ENCODE assay signal across 1 cellular context in the genomic region with DNA sequence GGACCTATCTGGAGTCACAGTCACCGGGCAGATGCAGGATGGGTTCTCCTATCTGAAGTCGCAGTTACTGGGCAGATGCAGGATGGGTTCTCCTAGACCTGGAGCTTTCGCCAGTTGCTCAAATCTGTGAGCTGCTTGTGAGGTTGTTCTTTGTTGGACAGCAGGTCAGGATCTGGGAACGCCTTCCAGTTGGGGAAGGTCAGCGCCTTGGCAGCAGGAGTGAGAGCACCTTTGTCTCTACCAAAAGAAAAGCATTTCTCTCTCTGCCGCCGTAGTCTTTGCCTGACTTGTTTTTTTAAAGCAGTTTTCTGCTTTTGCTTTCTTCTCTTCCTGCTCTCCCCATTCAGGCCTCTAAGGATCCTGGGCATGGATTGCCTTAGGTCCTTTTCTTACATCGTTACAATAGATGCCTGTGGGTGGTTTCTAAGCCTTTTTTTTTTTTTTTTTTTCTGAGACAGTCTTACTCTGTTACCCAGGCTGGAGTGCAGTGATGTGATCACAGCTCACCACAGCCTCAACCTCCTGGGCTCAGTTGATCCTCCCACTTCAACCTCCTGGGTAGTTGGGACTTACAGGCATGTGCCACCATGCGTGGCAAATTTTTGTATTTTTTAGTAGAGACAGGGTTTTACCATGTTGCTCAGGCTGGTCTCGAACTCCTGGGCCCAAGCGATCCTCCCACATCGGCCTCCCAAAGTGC.
TF ChIP-seq lines count a peak whose summit lies in the region.

No MANE protein-coding gene starts in this region.

TF ChIP-seq in WTC11, 78 proteins besides CTCF, POLR2A, EP300 and RAD21 (continued from another document):
- TF ChIP-seq RELA (CRISPR knock-in tag; IDR thresholded peaks at IDR 0.05; ENCODE audit: borderline replicate concordance) (no peak), FOXK1 (CRISPR knock-in tag; IDR thresholded peaks at IDR 0.05) (no peak)
TF ChIP-seq in WTC11: peak in this region for 0.
